ENCODE assay signal across 8 cellular contexts in genomic region chr7:116500071-116500853, GRCh38. TPM values are rescaled to one million over a fixed set of nuclear protein-coding genes. Genes with fewer than 3 reads are reported as not detected.
DNase-seq lines count a peak whose midpoint lies in the region; ATAC-seq, FAIRE-seq and TF ChIP-seq lines count a peak whose summit lies in the region.

No MANE protein-coding gene starts in this region.

- peak overlapping the region; percentile 74 for H3K4me2 ChIP-seq in A549

- H3K36me3 Mint-ChIP-seq in activated naive CD4-positive, alpha-beta T cell treated with anti-CD3 and anti-CD28 coated beads, Interleukin-2, amount 50 U/mL, for 24 hours: no peaks in the 10 kb centered on the region

- intact Hi-C loops in heart right ventricle (cut with DNase I) (loop anchor here in 4 of 10 donors (2.0 to 5.0 kb wide), 5 partner anchors 25 to 148 kb away; partner anchors contain the start of gene CAV1 (in 4 of the 4)), prostate gland (cut with DNase I) (no loop called here)

- TF ChIP-seq EP300 in A549 (IDR thresholded peaks at IDR 0.05) (no peak), Ishikawa (IDR thresholded peaks at IDR 0.05; ENCODE audit: borderline replicate concordance) (no peak)

- DNase-seq in A549 (ENCODE audit: low read depth in 1 of 2, low spot score in 1 of 2): peak in 1 of 2 experiments; percentile 63
- peak; percentile 42 to 49 for DNase-seq in heart right ventricle
- DNase-seq in prostate gland (ENCODE audit: low spot score): peak; percentile 73
- no peak for DNase-seq in pons (ENCODE audit: low spot score)
- no peak for DNase-seq in OCI-M2 (lab: John Stamatoyannopoulos, UW; ENCODE audit: unreplicated experiment)

- peaks cover 0 to 13% (median 0%) of the 10 kb centered on the region in 9 donors for H3K36me3 ChIP-seq in heart right ventricle
- H3K36me3 ChIP-seq in prostate gland: no peaks in the 10 kb centered on the region

- TF ChIP-seq POLR2A in A549 (IDR thresholded peaks at IDR 0.05; ENCODE audit: low read length): no peak
- peak; percentile 35 for TF ChIP-seq POLR2A in prostate gland (IDR thresholded peaks at IDR 0.05)

- peak overlapping the region; percentile 71 for H3K4me3 ChIP-seq in A549
- H3K4me3 ChIP-seq in heart right ventricle: peak overlapping the region; percentile 66 to 96 (median 84)
- peak overlapping the region; percentile 53 to 56 for H3K4me3 ChIP-seq in prostate gland

- CTCF ChIA-PET in A549 (lab: Yijun Ruan, JAX): interaction anchor here (0.6 to 9.8 kb wide), 4 partner anchors 23 to 243 kb away, joined by 4 to 54 read pairs (median 10); partner anchors contain the start of gene CAV1

- TF ChIP-seq RAD21 in A549 (conservative IDR thresholded peaks at IDR 0.05 in 1 of 2, IDR thresholded peaks at IDR 0.05 in 1 of 2): no peak
- TF ChIP-seq RAD21 in Ishikawa (IDR thresholded peaks at IDR 0.05; ENCODE audit: low read depth): no peak

- POLR2A ChIA-PET in A549 (lab: Yijun Ruan, JAX): interaction anchor here (0.6 to 4.2 kb wide), 12 partner anchors 9 to 241 kb away, joined by 3 to 50 read pairs (median 4); partner anchors contain the start of gene CAV1

- H3K27ac ChIP-seq in A549: peak overlapping the region; percentile 88 to 94
- H3K27ac ChIP-seq in heart right ventricle: peak overlapping the region; percentile 92 to 100 (median 99)
- peak overlapping the region; percentile 84 to 89 for H3K27ac ChIP-seq in prostate gland

- H3K27ac Mint-ChIP-seq in activated naive CD4-positive, alpha-beta T cell treated with anti-CD3 and anti-CD28 coated beads, Interleukin-2, amount 50 U/mL, for 24 hours: no peak overlapping the region

- FAIRE-seq in A549 (lab: Jason Lieb, UNC): no peak

- H3K4me3 Mint-ChIP-seq in activated naive CD4-positive, alpha-beta T cell treated with anti-CD3 and anti-CD28 coated beads, Interleukin-2, amount 50 U/mL, for 24 hours: peak overlapping the region; percentile 69

- H3K4me1 ChIP-seq in A549: peaks cover 47% of the 10 kb centered on the region
- H3K4me1 ChIP-seq in heart right ventricle: peaks cover 0 to 57% (median 33%) of the 10 kb centered on the region in 9 donors
- no peaks in the 10 kb centered on the region for H3K4me1 ChIP-seq in prostate gland (replicated peaks)

- H3K27me3 Mint-ChIP-seq in activated naive CD4-positive, alpha-beta T cell treated with anti-CD3 and anti-CD28 coated beads, Interleukin-2, amount 50 U/mL, for 24 hours: peaks cover 42% of the 10 kb centered on the region

- H3K9me3 Mint-ChIP-seq in activated naive CD4-positive, alpha-beta T cell treated with anti-CD3 and anti-CD28 coated beads, Interleukin-2, amount 50 U/mL, for 24 hours: no peaks in the 10 kb centered on the region

- under 1% methylated on average over 17 of the region's 37 CpGs for WGBS in A549 (ENCODE audit: missing lambda C conversion rate)
- WGBS in heart right ventricle, 2 donors: 2% methylated on average over 37 of the region's 37 CpGs
- 6% methylated on average over 22 of the region's 37 CpGs for WGBS in prostate gland

- peaks cover 0 to 32% (median 0%) of the 10 kb centered on the region in 7 donors for H3K27me3 ChIP-seq in heart right ventricle
- no peaks in the 10 kb centered on the region for H3K27me3 ChIP-seq in prostate gland (replicated peaks; ENCODE audit: insufficient read depth)

- H3K4me1 Mint-ChIP-seq in activated naive CD4-positive, alpha-beta T cell treated with anti-CD3 and anti-CD28 coated beads, Interleukin-2, amount 50 U/mL, for 24 hours: peaks cover 9% of the 10 kb centered on the region

- TF ChIP-seq CTCF in A549 (IDR thresholded peaks at IDR 0.05): no peak
- TF ChIP-seq CTCF in heart right ventricle (IDR thresholded peaks at IDR 0.05): no peak
- no peak for TF ChIP-seq CTCF in prostate gland (IDR thresholded peaks at IDR 0.05)

- ATAC-seq in A549 (peak; percentile 62 to 63), GM19438 (IDR thresholded peaks at IDR 0.05; ENCODE audit: low read depth, unreplicated experiment) (peak; percentile 48), heart right ventricle (peak; percentile 24 to 67 (median 57))

- H3K9me3 ChIP-seq in A549 (peaks cover 6% of the 10 kb centered on the region; the same call in 2 of the 3 replicates), heart right ventricle (peaks cover 0 to 6% (median 0%) of the 10 kb centered on the region in 11 donors), prostate gland (no peaks in the 10 kb centered on the region)

TF ChIP-seq in A549, 52 proteins besides CTCF, POLR2A, EP300 and RAD21 (continues in another document):
- TF ChIP-seq NPAS2 (CRISPR knock-in tag; IDR thresholded peaks at IDR 0.05; ENCODE audit: borderline replicate concordance) (no peak), KDM1A (IDR thresholded peaks at IDR 0.05; ENCODE audit: low read depth) (no peak), ZSCAN20 (CRISPR knock-in tag; IDR thresholded peaks at IDR 0.05) (no peak), KDM5A (IDR thresholded peaks at IDR 0.05) (no peak), PHF8 (IDR thresholded peaks at IDR 0.05; ENCODE audit: borderline replicate concordance, low read depth) (peak; percentile 7; the same call in 1 of the 2 replicates), E2F6 (IDR thresholded peaks at IDR 0.05; ENCODE audit: borderline replicate concordance, low read depth) (peak; percentile 54; the same call in 1 of the 2 replicates), MAFK (IDR thresholded peaks at IDR 0.05; ENCODE audit: partially characterized antibody) (peak; percentile 2), HEYL (CRISPR knock-in tag; IDR thresholded peaks at IDR 0.05) (no peak), BCL3 (IDR thresholded peaks at IDR 0.05) (0 out of 3 replicates have a peak, but pooled peaks have one; percentile 0)

TF ChIP-seq in Ishikawa, 13 proteins besides CTCF, POLR2A, EP300 and RAD21:
- TF ChIP-seq NFIC (IDR thresholded peaks at IDR 0.05) (no peak), ZBTB7A (IDR thresholded peaks at IDR 0.05; ENCODE audit: low read depth) (peak; percentile 3), MAX (IDR thresholded peaks at IDR 0.05) (peak; percentile 23; the same call in 1 of the 2 replicates)

RNA-seq across cellular contexts. Expression of gene CAV2, which starts 0.7 kb away (rescaled TPM):
- polyA plus RNA-seq in A549 (2011; rRNA removed): 257 and 296 TPM in 2 replicates
- polyA plus RNA-seq in A549 (2012; cell fraction: cytosol; rRNA removed): 161 and 178 TPM in 2 replicates
- 64.3 and 90.5 TPM in 2 replicates for polyA plus RNA-seq in A549 (2012; cell fraction: nucleus; rRNA removed)
- 142 to 159 TPM (median 156 TPM) in 3 replicates for polyA plus RNA-seq in A549 (2017; fragmentation: RNase III; extraction: RNeasy Plus Mini Kit Qiagen cat#74134 plus additional on column Dnase treatment)
- 179 and 187 TPM in 2 replicates for polyA minus RNA-seq in A549 (2011; rRNA and poly(A)+ RNA removed)
- total RNA-seq in heart right ventricle: 100 to 1,000 TPM; 196 to 277 (median 244) TPM
- polyA plus RNA-seq in heart right ventricle: 100 to 1,000 TPM in 1 of 2 donors, 10 to 100 TPM in 1; 56.3 to 136 TPM
- 10 to 100 TPM; 23.2 to 49.6 TPM for total RNA-seq in prostate gland

RNA-seq across cellular contexts. Expression of gene CAV1, which starts 24.6 kb away (rescaled TPM):
- polyA plus RNA-seq in A549 (2011; rRNA removed) (365 and 529 TPM in 2 replicates), A549 (2017; fragmentation: RNase III; extraction: RNeasy Plus Mini Kit Qiagen cat#74134 plus additional on column Dnase treatment) (493 to 547 TPM (median 530 TPM) in 3 replicates), heart right ventricle (100 to 1,000 TPM in 1 of 2 donors, 10 to 100 TPM in 1; 93.0 to 198 TPM)
- polyA plus RNA-seq in A549 (2012; cell fraction: cytosol; rRNA removed): 589 and 611 TPM in 2 replicates
- polyA plus RNA-seq in A549 (2012; cell fraction: nucleus; rRNA removed): 290 and 502 TPM in 2 replicates
- 537 and 542 TPM in 2 replicates for polyA minus RNA-seq in A549 (2011; rRNA and poly(A)+ RNA removed)
- total RNA-seq in heart right ventricle (100 to 1,000 TPM; 195 to 364 (median 287) TPM), prostate gland (100 to 1,000 TPM in 1 of 2 donors, 10 to 100 TPM in 1; 54.0 to 114 TPM)

Comparison
In these comparisons a context has a peak if more than half of its experiments do, and no peak if none do; other contexts are left out.
1. DNase-seq: peak in heart right ventricle (2 of 2) and prostate gland (single experiment); none in pons (single experiment) and OCI-M2 (single experiment).
2. Peak in every context shown above with its lines, with median percentiles within 50 percentile points of each other: ATAC-seq, H3K27ac ChIP-seq and H3K4me3 ChIP-seq.